16 cellular contexts compared by ENCODE assay signal in genomic region chr17:76551685-76552084, GRCh38. TPM values are rescaled to one million over a fixed set of nuclear protein-coding genes. Genes with fewer than 3 reads are reported as not detected.
A peak's percentile ranks its signal among the peaks of the same experiment; 100 is the strongest.
DNase-seq lines count a peak whose midpoint lies in the region; ATAC-seq and TF ChIP-seq lines count a peak whose summit lies in the region.
"Had no signal": no experiment of that assay in that cellular context is flagged by ENCODE, and none has a peak within 500 bp of the region (broad histone marks: within the 10 kb centered on the region; RNA-seq: fewer than 3 reads in every experiment).

No MANE protein-coding gene starts in this region.

- H3K4ac ChIP-seq in trophoblast cell (ENCODE audit: low read depth, low read length) = peak overlapping the region; percentile 76

- no peak overlapping the region for H4K12ac ChIP-seq in trophoblast cell (ENCODE audit: low read depth, low read length)

- no peaks in the 10 kb centered on the region for H3K27me3 Mint-ChIP-seq in T-cell

- H3K4me2 ChIP-seq in trophoblast cell (ENCODE audit: low read length) = no peak overlapping the region

- H3K27ac Mint-ChIP-seq in T-cell = no peak overlapping the region
- H3K27ac Mint-ChIP-seq: T-helper 1 cell treated with Interleukin-12 subunit alpha and Interleukin-12 subunit beta and Interleukin-4 antibody, amounts not matched to agents 30 μg/mL and 1 μg/mL, for 36 hours had no signal

- peak overlapping the region; percentile 53 for H4K8ac ChIP-seq in trophoblast cell (ENCODE audit: low read depth, low read length)

- H3K36me3 ChIP-seq in HEK293 (ENCODE audit: control insufficient read depth in 2 of 2, insufficient read depth in 1 of 2, low read length in 2 of 2) (peaks cover 0 to 2% of the 10 kb centered on the region in 2 experiments; a peak in 2 of 3 replicates), body of pancreas (replicated peaks in 1 of 2; ENCODE audit: insufficient read depth in 1 of 2, low read depth in 2 of 2) (no peaks in the 10 kb centered on the region), trophoblast cell (ENCODE audit: control insufficient read depth in 1 of 2, insufficient read depth in 2 of 2, low read length in 2 of 2) (no peaks in the 10 kb centered on the region)
- H3K36me3 ChIP-seq: esophagus muscularis mucosa had no signal

- no peak overlapping the region for H2AFZ ChIP-seq in trophoblast cell (ENCODE audit: insufficient read depth, low read length, poor library complexity)

- peak overlapping the region; percentile 61 for H2BK5ac ChIP-seq in trophoblast cell (ENCODE audit: low read depth, low read length, poor library complexity)

- TF ChIP-seq CTCF in HEK293 (tag by site-specific recombination; IDR thresholded peaks at IDR 0.05) (no peak), body of pancreas (IDR thresholded peaks at IDR 0.05) (no peak)

- H3K4me3 ChIP-seq in HEK293 (ENCODE audit: low read depth, low read length) = no peak overlapping the region
- H3K4me3 ChIP-seq in body of pancreas = no peak overlapping the region
- no peak overlapping the region for H3K4me3 ChIP-seq in trophoblast cell (ENCODE audit: low read depth, low read length)
- H3K4me3 ChIP-seq: esophagus muscularis mucosa had no signal

- H3K23ac ChIP-seq in trophoblast cell (ENCODE audit: low read length) = no peak overlapping the region

- no peak overlapping the region for H2AK5ac ChIP-seq in trophoblast cell (ENCODE audit: low read length)

- ATAC-seq in body of pancreas (no peak), T-cell (replicated peaks in 1 of 4) (no peak)

- TF ChIP-seq POLR2A in body of pancreas (IDR thresholded peaks at IDR 0.05) = no peak

- peaks cover 15% of the 10 kb centered on the region for H3K79me1 ChIP-seq in trophoblast cell (ENCODE audit: low read length)

- H3K9ac ChIP-seq in trophoblast cell (ENCODE audit: low read length) = no peak overlapping the region

- no peaks in the 10 kb centered on the region for H3K27me3 ChIP-seq in body of pancreas
- no peaks in the 10 kb centered on the region for H3K27me3 ChIP-seq in trophoblast cell (ENCODE audit: insufficient read depth, low read length)
- H3K27me3 ChIP-seq: BE2C, esophagus muscularis mucosa had no signal

- POLR2A ChIA-PET in HEK293 (lab: Yijun Ruan, JAX) = interaction anchor here (1.3 kb wide), 1 partner anchor 120 kb away, joined by 4 read pairs; no protein-coding TSS in a partner anchor
- POLR2A ChIA-PET in T-cell (lab: Charles Lee) = no interaction called here

- no peak overlapping the region for H3K18ac ChIP-seq in trophoblast cell (ENCODE audit: low read length)

- peaks cover 4 to 17% (median 10%) of the 10 kb centered on the region in 3 donors for H3K4me1 Mint-ChIP-seq in T-cell

- H3K36me3 Mint-ChIP-seq in T-cell = no peaks in the 10 kb centered on the region

- WGBS in body of pancreas, 2 donors = 84 to 85% methylated on average over 4 of the region's 4 CpGs
- WGBS in trophoblast cell (ENCODE audit: extremely low coverage, insufficient coverage, insufficient read length) = no CpG with 5 or more reads among the region's 4 CpGs

- H3K4me1 ChIP-seq in HEK293 (ENCODE audit: control insufficient read depth, insufficient read depth, low read length) = peaks cover 16% of the 10 kb centered on the region
- H3K4me1 ChIP-seq in body of pancreas = peaks cover 52% of the 10 kb centered on the region
- H3K4me1 ChIP-seq in trophoblast cell (ENCODE audit: control insufficient read depth in 1 of 2, insufficient read depth in 2 of 2, low read length in 2 of 2) = peaks cover 13 to 14% of the 10 kb centered on the region in 2 experiments

- no peak overlapping the region for H3K4me3 Mint-ChIP-seq in T-cell

- H3K9me3 ChIP-seq in HEK293 (ENCODE audit: control insufficient read depth, insufficient read depth, low read depth, low read length) = no peaks in the 10 kb centered on the region
- H3K9me3 ChIP-seq in body of pancreas = no peaks in the 10 kb centered on the region
- no peaks in the 10 kb centered on the region for H3K9me3 ChIP-seq in trophoblast cell (ENCODE audit: insufficient read depth, low read depth, low read length)
- H3K9me3 ChIP-seq: BE2C, esophagus muscularis mucosa had no signal

- DNase-seq in COLO668 (lab: John Stamatoyannopoulos, UW; ENCODE audit: unreplicated experiment) (peak; percentile 5), body of pancreas (no peak), trophoblast cell (no peak), T-cell (no peak), NCI-H2107 (lab: John Stamatoyannopoulos, UW) (no peak)
- DNase-seq in stimulated activated naive CD4-positive, alpha-beta T cell treated with Interleukin-2 at 50 U/mL for 16 hours (lab: John Stamatoyannopoulos, UW) = no peak
- DNase-seq: activated CD4-positive, alpha-beta T cell treated with anti-CD3 and anti-CD28 coated beads, Interleukin-2, amount 50 U/mL, for 4 hours; activated effector memory CD4-positive, alpha-beta T cell treated with anti-CD3 and anti-CD28 coated beads, Interleukin-2, amount 50 U/mL, for 16 hours; BE2C; central memory CD4-positive, alpha-beta T cell; GOT3; NCI-H187 had no signal

- peak overlapping the region; percentile 74 for H4K91ac ChIP-seq in trophoblast cell (ENCODE audit: low read depth, low read length)

- H3K14ac ChIP-seq in trophoblast cell (ENCODE audit: low read length) = peak overlapping the region; percentile 60

- intact Hi-C loops in body of pancreas (cut with DNase I) = no loop called here

- H2BK12ac ChIP-seq in trophoblast cell (ENCODE audit: low read length) = peak overlapping the region; percentile 77

- H3K79me2 ChIP-seq in trophoblast cell (ENCODE audit: control insufficient read depth, insufficient read depth, low read length, poor library complexity) = no peaks in the 10 kb centered on the region

- H3K9me3 Mint-ChIP-seq in T-cell = no peaks in the 10 kb centered on the region
- H3K9me3 Mint-ChIP-seq: T-helper 1 cell treated with Interleukin-12 subunit alpha and Interleukin-12 subunit beta and Interleukin-4 antibody, amounts not matched to agents 30 μg/mL and 1 μg/mL, for 36 hours had no signal

- H3K27ac ChIP-seq in HEK293 (ENCODE audit: extremely low read depth, low read depth, low read length) = 0 out of 2 replicates have a peak overlapping the region, but pooled peaks have one; percentile 55
- peak overlapping the region in 3 of 4 donors; percentile 1 to 71 (median 67) for H3K27ac ChIP-seq in body of pancreas
- H3K27ac ChIP-seq in trophoblast cell (ENCODE audit: low read depth, low read length) = peak overlapping the region; percentile 43
- H3K27ac ChIP-seq: esophagus muscularis mucosa had no signal

- H2BK120ac ChIP-seq in trophoblast cell (ENCODE audit: insufficient read depth, low read length, poor library complexity) = peak overlapping the region; percentile 83

- CTCF ChIA-PET in HEK293 (lab: Yijun Ruan, JAX) = interaction anchor here (0.6 to 5.4 kb wide), 10 partner anchors 11 to 223 kb away, joined by 3 to 49 read pairs (median 3); no protein-coding TSS in a partner anchor
- CTCF ChIA-PET in T-cell (lab: Charles Lee) = interaction anchor here (0.5 to 0.6 kb wide), 2 partner anchors 9 to 88 kb away, joined by 3 to 4 read pairs; no protein-coding TSS in a partner anchor

TF ChIP-seq in HEK293, 187 proteins besides CTCF, POLR2A, EP300 and RAD21 (continues in another document):
- TF ChIP-seq ZNF335 (tag by site-specific recombination; conservative IDR thresholded peaks at IDR 0.05) (no peak), ZNF777 (tag by site-specific recombination; IDR thresholded peaks at IDR 0.05; ENCODE audit: borderline replicate concordance) (no peak), ZNF292 (tag by site-specific recombination; IDR thresholded peaks at IDR 0.05; ENCODE audit: borderline replicate concordance, low read depth) (no peak), ZNF221 (tag by site-specific recombination; IDR thresholded peaks at IDR 0.05; ENCODE audit: borderline replicate concordance) (no peak), ZNF558 (tag by site-specific recombination; IDR thresholded peaks at IDR 0.05) (no peak), ZNF19 (tag by site-specific recombination; IDR thresholded peaks at IDR 0.05; ENCODE audit: low read depth) (no peak), GLIS2 (tag by site-specific recombination; IDR thresholded peaks at IDR 0.05) (no peak), ZNF626 (tag by site-specific recombination; IDR thresholded peaks at IDR 0.05) (no peak), MEIS1 (CRISPR knock-in tag; IDR thresholded peaks at IDR 0.05; ENCODE audit: borderline replicate concordance) (no peak), ZNF266 (tag by site-specific recombination; IDR thresholded peaks at IDR 0.05; ENCODE audit: low read depth) (no peak)
- TF ChIP-seq, protein P1, sequence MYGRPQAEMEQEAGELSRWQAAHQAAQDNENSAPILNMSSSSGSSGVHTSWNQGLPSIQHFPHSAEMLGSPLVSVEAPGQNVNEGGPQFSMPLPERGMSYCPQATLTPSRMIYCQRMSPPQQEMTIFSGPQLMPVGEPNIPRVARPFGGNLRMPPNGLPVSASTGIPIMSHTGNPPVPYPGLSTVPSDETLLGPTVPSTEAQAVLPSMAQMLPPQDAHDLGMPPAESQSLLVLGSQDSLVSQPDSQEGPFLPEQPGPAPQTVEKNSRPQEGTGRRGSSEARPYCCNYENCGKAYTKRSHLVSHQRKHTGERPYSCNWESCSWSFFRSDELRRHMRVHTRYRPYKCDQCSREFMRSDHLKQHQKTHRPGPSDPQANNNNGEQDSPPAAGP (tag by site-specific recombination; IDR thresholded peaks at IDR 0.05) = no peak

RNA-seq across cellular contexts. Expression of gene PRCD, which starts 11.8 kb away (rescaled TPM):
- total RNA-seq in body of pancreas = 1 to 10 TPM in 1 of 2 donors, under 1 TPM in 1; 0.52 to 4.6 TPM
- polyA plus RNA-seq in trophoblast cell (2013) = 0.23 and 0.50 TPM in 2 replicates
- 1 to 10 TPM in 2 of 5 donors, under 1 TPM in 3; 0.66 to 1.3 (median 0.92) TPM for total RNA-seq in T-cell
- total RNA-seq: NCI-H460 had no signal

RNA-seq across cellular contexts. Expression of gene CYGB, which starts 14.2 kb away (rescaled TPM):
- total RNA-seq in body of pancreas (10 to 100 TPM in 1 of 2 donors, 1 to 10 TPM in 1; 9.6 to 21.1 TPM), T-cell (under 1 TPM; 0.20 to 0.76 (median 0.65) TPM)
- 5.7 and 6.8 TPM in 2 replicates for polyA plus RNA-seq in trophoblast cell (2013)

RNA-seq across cellular contexts. Expression of gene ST6GALNAC2, which starts 34.0 kb away (rescaled TPM):
- total RNA-seq in body of pancreas (10 to 100 TPM in 1 of 2 donors, 1 to 10 TPM in 1; 6.9 to 10.1 TPM), T-cell (1 to 10 TPM in 3 of 5 donors, under 1 TPM in 2; 0.55 to 4.7 (median 2.1) TPM)
- 19.9 and 21.5 TPM in 2 replicates for polyA plus RNA-seq in trophoblast cell (2013)

RNA-seq across cellular contexts. Expression of gene RHBDF2, which starts 50.5 kb away (rescaled TPM):
- 10 to 100 TPM; 23.1 to 48.1 TPM for total RNA-seq in body of pancreas
- polyA plus RNA-seq in trophoblast cell (2013) = 11.1 and 11.6 TPM in 2 replicates
- 10 to 100 TPM; 35.2 to 99.0 (median 74.0) TPM for total RNA-seq in T-cell

Comparison
In these comparisons a context has a peak if more than half of its experiments do, and no peak if none do; other contexts are left out.
1. RNA of gene CYGB, which starts 14.2 kb away (total RNA-seq): 9.6 to 21.1 TPM in body of pancreas; 0.20 to 0.76 TPM in T-cell; every median in the first group is over 4 times any median in the second.
2. Peak in every context shown above with its lines, with median percentiles within 50 percentile points of each other: H3K27ac ChIP-seq.